ENCODE assay signal across 27 cellular contexts in the genomic region with DNA sequence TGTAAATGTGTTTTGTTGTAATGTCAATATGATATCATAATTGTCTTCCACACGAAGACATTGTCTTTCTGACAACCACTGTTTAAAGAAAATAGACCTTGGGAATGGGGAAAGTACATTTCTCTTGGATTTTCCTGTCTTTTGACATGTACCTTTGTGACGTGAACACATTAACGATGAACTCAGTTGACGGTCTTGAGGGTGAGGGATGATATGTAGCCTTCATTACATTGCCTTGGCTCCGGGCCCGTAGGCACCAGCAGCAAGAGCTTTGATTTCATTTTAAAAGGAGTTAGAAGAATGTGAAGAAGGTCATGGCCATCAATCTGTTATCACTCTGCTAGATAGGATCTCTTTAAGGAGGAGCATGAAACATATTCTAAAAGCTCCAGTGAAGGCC.
"Had no signal": no experiment of that assay in that cellular context is flagged by ENCODE, and none has a peak within 500 bp of the region (broad histone marks: within the 10 kb centered on the region; RNA-seq: fewer than 3 reads in every experiment).

No MANE protein-coding gene starts in this region.

- H3K4me3 ChIP-seq: pancreas, right atrium auricular region, thoracic aorta, upper lobe of left lung had no signal

- H3K9me3 Mint-ChIP-seq: activated naive CD4-positive, alpha-beta T cell treated with anti-CD3 and anti-CD28 coated beads, Interleukin-2, amount 10 ng/mL, durations not matched to agents 7 days and 5 days; neural crest cell had no signal

- H3K4me1 ChIP-seq: right atrium auricular region, upper lobe of left lung had no signal

- ATAC-seq: activated CD4-positive, CD25-positive, alpha-beta regulatory T cell treated with anti-CD3 and anti-CD28 coated beads, Interleukin-2, amount 50 U/mL, for 24 hours; left cardiac atrium; stimulated activated naive CD8-positive, alpha-beta T cell treated with anti-CD3 and anti-CD28 coated beads, Interleukin-15, Interleukin-2, amounts not matched to agents 100 U/mL and 50 U/mL, for 24 hours; T-helper 17 cell had no signal

- H3K36me3 ChIP-seq: brain microvascular endothelial cell, pancreas, right atrium auricular region, thoracic aorta, upper lobe of left lung, WERI-Rb-1 had no signal

- H3K36me3 Mint-ChIP-seq: activated naive CD4-positive, alpha-beta T cell treated with anti-CD3 and anti-CD28 coated beads, Interleukin-2, amount 10 ng/mL, durations not matched to agents 7 days and 5 days; activated naive CD8-positive, alpha-beta T cell treated with anti-CD3 and anti-CD28 coated beads, Interleukin-2, amount 10 ng/mL, durations not matched to agents 7 days and 5 days; naive B cell had no signal

- H3K27me3 ChIP-seq: brain microvascular endothelial cell, pancreas, right atrium auricular region, upper lobe of left lung had no signal

- H3K9me3 ChIP-seq: pancreas, right atrium auricular region, thoracic aorta, upper lobe of left lung had no signal

- H3K4me1 Mint-ChIP-seq: activated naive CD4-positive, alpha-beta T cell treated with anti-CD3 and anti-CD28 coated beads, Interleukin-2, amount 10 ng/mL, durations not matched to agents 7 days and 5 days; activated naive CD8-positive, alpha-beta T cell treated with anti-CD3 and anti-CD28 coated beads, Interleukin-2, amount 10 ng/mL, durations not matched to agents 7 days and 5 days; central memory CD8-positive, alpha-beta T cell; naive B cell; neural crest cell; T-helper 17 cell had no signal

- H3K27ac Mint-ChIP-seq: activated naive CD4-positive, alpha-beta T cell treated with anti-CD3 and anti-CD28 coated beads, Interleukin-2, amount 10 ng/mL, durations not matched to agents 7 days and 5 days; activated naive CD8-positive, alpha-beta T cell treated with anti-CD3 and anti-CD28 coated beads, Interleukin-2, amount 10 ng/mL, durations not matched to agents 7 days and 5 days; activated T-cell treated with anti-CD3 and anti-CD28 coated beads, Interleukin-2, amount 50 U/mL, for 24 hours; naive B cell; T-helper 17 cell had no signal

- H3K4me3 Mint-ChIP-seq: activated naive CD4-positive, alpha-beta T cell treated with anti-CD3 and anti-CD28 coated beads, Interleukin-2, amount 10 ng/mL, durations not matched to agents 7 days and 5 days; activated naive CD8-positive, alpha-beta T cell treated with anti-CD3 and anti-CD28 coated beads, Interleukin-2, amount 10 ng/mL, durations not matched to agents 7 days and 5 days; activated T-cell treated with anti-CD3 and anti-CD28 coated beads, Interleukin-2, amount 50 U/mL, for 24 hours; central memory CD8-positive, alpha-beta T cell; naive B cell; neural crest cell; T-helper 17 cell had no signal

- DNase-seq: activated CD4-positive, alpha-beta T cell treated with anti-CD3 and anti-CD28 coated beads for 48 hours; activated CD4-positive, alpha-beta T cell treated with anti-CD3 and anti-CD28 coated beads, Interleukin-2, amount 50 U/mL, for 48 hours; activated CD8-positive, alpha-beta memory T cell treated with anti-CD3 and anti-CD28 coated beads, Interleukin-2, amount 50 U/mL, for 48 hours; activated gamma-delta T cell; activated naive CD4-positive, alpha-beta T cell treated with anti-CD3 and anti-CD28 coated beads, Interleukin-2, amount 10 ng/mL, durations not matched to agents 7 days and 5 days; activated naive CD8-positive, alpha-beta T cell treated with anti-CD3 and anti-CD28 coated beads, Interleukin-2, amount 10 ng/mL, durations not matched to agents 7 days and 5 days; activated T-cell treated with anti-CD3 and anti-CD28 coated beads, Interleukin-2, amount 50 U/mL, for 24 hours; brain microvascular endothelial cell; dermis blood vessel endothelial cell; effector CD8-positive, alpha-beta T cell; left cardiac atrium; mammary epithelial cell; naive B cell; nucleus accumbens; pancreas; stimulated activated CD4-positive, alpha-beta T cell treated with anti-CD3 and anti-CD28 coated beads, Interleukin-4, amount 100 ng/mL, for 1 hour; stimulated activated naive CD8-positive, alpha-beta T cell treated with anti-CD3 and anti-CD28 coated beads, Interleukin-15, Interleukin-2, amounts not matched to agents 100 U/mL and 50 U/mL, for 24 hours; SW 1271; T-helper 17 cell; T1000; upper lobe of left lung; WERI-Rb-1 had no signal

- H3K27ac ChIP-seq: brain microvascular endothelial cell, pancreas, right atrium auricular region, thoracic aorta, upper lobe of left lung, WERI-Rb-1 had no signal
